1 cellular context compared by ENCODE assay signal in genomic region chr14:77058785-77059184, GRCh38.
TF ChIP-seq lines count a peak whose summit lies in the region.

No MANE protein-coding gene starts in this region.

TF ChIP-seq in IMR-90, 13 proteins besides CTCF, POLR2A, EP300 and RAD21 (continued from another document):
- no peak for TF ChIP-seq ELK1 (IDR thresholded peaks at IDR 0.05; ENCODE audit: borderline replicate concordance, low read depth, low read length)
- TF ChIP-seq USF2 (IDR thresholded peaks at IDR 0.05; ENCODE audit: low read depth, low read length) = no peak
